Comparison of ENCODE assay signal across 9 cellular contexts in the genomic region with DNA sequence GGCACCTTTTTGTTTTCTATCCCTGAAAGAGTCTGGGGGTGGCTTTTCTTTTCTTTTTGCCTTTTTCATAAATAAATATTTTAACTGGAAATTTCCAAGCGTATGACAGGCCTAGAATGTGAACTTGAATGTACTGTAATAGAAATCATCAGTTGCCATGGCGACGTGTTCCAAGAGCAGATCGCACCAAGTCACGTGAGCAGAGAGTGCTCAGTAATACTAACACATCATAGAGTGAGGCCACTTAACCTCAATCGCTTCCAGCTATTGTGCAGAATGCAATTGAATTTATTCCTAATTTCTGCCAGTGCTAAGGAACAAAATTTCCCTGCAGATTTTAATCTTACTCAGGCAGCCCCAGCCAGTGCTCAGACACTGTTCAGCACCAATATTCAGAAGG. TPM values are rescaled to one million over a fixed set of nuclear protein-coding genes. Genes with fewer than 3 reads are reported as not detected.
DNase-seq lines count a peak whose midpoint lies in the region; ATAC-seq, FAIRE-seq and TF ChIP-seq lines count a peak whose summit lies in the region.
"Had no signal": no experiment of that assay in that cellular context is flagged by ENCODE, and none has a peak within 500 bp of the region (broad histone marks: within the 10 kb centered on the region; RNA-seq: fewer than 3 reads in every experiment).

No MANE protein-coding gene starts in this region.

- CTCF ChIA-PET in A549 (lab: Yijun Ruan, JAX): interaction anchor here (1.2 kb wide), 1 partner anchor 269 kb away, joined by 5 read pairs; no protein-coding TSS in a partner anchor
- CTCF ChIA-PET in mammary epithelial cell (lab: Charles Lee; ENCODE audit: low non-redundant PET): no interaction called here

- intact Hi-C loops in upper lobe of right lung (cut with DNase I): no loop called here
- intact Hi-C loops in mammary epithelial cell (cut with micrococcal nuclease): no loop called here

- no TSS peak for BruUV-seq in mammary epithelial cell (replicated peaks; lab: Mats Ljungman, UMichigan)

- no peak overlapping the region for H2AFZ ChIP-seq in mammary epithelial cell (ENCODE audit: low read depth, low read length)

- ATAC-seq in A549 (no peak), upper lobe of right lung (no peak), HG03045 (IDR thresholded peaks at IDR 0.05; ENCODE audit: unreplicated experiment) (no peak)

- H3K4me3 ChIP-seq in A549 (no peak overlapping the region), upper lobe of right lung (no peak overlapping the region), mammary epithelial cell (replicated peaks in 1 of 3; ENCODE audit: insufficient read depth in 1 of 3, low read depth in 2 of 3, low read length in 3 of 3) (no peak overlapping the region)

- TF ChIP-seq EP300 in A549 (IDR thresholded peaks at IDR 0.05): no peak

- no peaks in the 10 kb centered on the region for H4K20me1 ChIP-seq in mammary epithelial cell (ENCODE audit: insufficient read depth, low read length)

- TF ChIP-seq RAD21 in A549 (conservative IDR thresholded peaks at IDR 0.05 in 1 of 2, IDR thresholded peaks at IDR 0.05 in 1 of 2): no peak

- no peaks in the 10 kb centered on the region for H3K36me3 ChIP-seq in upper lobe of right lung
- no peaks in the 10 kb centered on the region for H3K36me3 ChIP-seq in mammary epithelial cell (ENCODE audit: insufficient read depth, low read length)

- in situ Hi-C loops in mammary epithelial cell (cut with MboI; ENCODE audit: low sequenced_read_pairs in 2 of 2): no loop called here

- H3K4me2 ChIP-seq in A549 (no peak overlapping the region), mammary epithelial cell (ENCODE audit: insufficient read depth, low read depth, low read length) (no peak overlapping the region)

- H3K4me3 Mint-ChIP-seq in HFFc6: peak overlapping the region; percentile 10; the same call in 1 of the 2 replicates

- H3K36me3 Mint-ChIP-seq in HFFc6 (ENCODE audit: low read depth): no peaks in the 10 kb centered on the region

- no peak for TF ChIP-seq CTCF in A549 (IDR thresholded peaks at IDR 0.05)
- no peak for TF ChIP-seq CTCF in HFFc6 (IDR thresholded peaks at IDR 0.05)
- TF ChIP-seq CTCF in upper lobe of right lung (IDR thresholded peaks at IDR 0.05): no peak
- TF ChIP-seq CTCF in mammary epithelial cell (conservative IDR thresholded peaks at IDR 0.05 in 1 of 2, IDR thresholded peaks at IDR 0.05 in 1 of 2; ENCODE audit: extremely low read depth in 1 of 2, insufficient read depth in 1 of 2, low read depth in 1 of 2, low read length in 2 of 2): no peak

- no peak for FAIRE-seq in A549 (lab: Jason Lieb, UNC)
- peak; percentile 99 for FAIRE-seq in islet of Langerhans (lab: Jason Lieb, UNC)

- H3K9me3 Mint-ChIP-seq in HFFc6: no peaks in the 10 kb centered on the region

- H3K27ac ChIP-seq in A549 (no peak overlapping the region), angular gyrus (ENCODE audit: low read depth, low read length) (peak overlapping the region; percentile 86), upper lobe of right lung (no peak overlapping the region), mammary epithelial cell (ENCODE audit: insufficient read depth, low read depth, low read length) (no peak overlapping the region)

- no peak for TF ChIP-seq POLR2A in A549 (IDR thresholded peaks at IDR 0.05; ENCODE audit: low read length)

- H3K27ac Mint-ChIP-seq in HFFc6: no peak overlapping the region; the same call in 1 of the 2 replicates

- no peaks in the 10 kb centered on the region for H3K79me2 ChIP-seq in mammary epithelial cell (ENCODE audit: insufficient read depth, low read length)

- H3K4me1 Mint-ChIP-seq in HFFc6 (ENCODE audit: low read depth): peaks cover 25% of the 10 kb centered on the region

- WGBS in A549 (ENCODE audit: missing lambda C conversion rate): 49% methylated on average over 6 of the region's 6 CpGs
- WGBS in mammary epithelial cell (ENCODE audit: low coverage, missing lambda C conversion rate): 34% methylated on average over 6 of the region's 6 CpGs

- H3K27me3 ChIP-seq in upper lobe of right lung: no peaks in the 10 kb centered on the region
- H3K27me3 ChIP-seq in mammary epithelial cell (ENCODE audit: insufficient read depth, low read length): no peaks in the 10 kb centered on the region

- H3K4me1 ChIP-seq in A549 (no peaks in the 10 kb centered on the region), upper lobe of right lung (no peaks in the 10 kb centered on the region), mammary epithelial cell (ENCODE audit: insufficient read depth, low read length) (peaks cover 14% of the 10 kb centered on the region)

- DNase-seq in A549 (ENCODE audit: low read depth in 1 of 2, low spot score in 1 of 2) (no peak), HFFc6 (peak; percentile 59), upper lobe of right lung (no peak), mammary epithelial cell (no peak)
- no peak for DNase-seq in activated CD4-positive, CD25-positive, alpha-beta regulatory T cell treated with anti-CD3 and anti-CD28 coated beads, Interleukin-2, amount 50 U/mL, for 72 hours
- DNase-seq: stimulated activated CD4-positive, alpha-beta T cell treated with anti-CD3 and anti-CD28 coated beads, Interleukin-2, amount 100 ng/mL, for 24 hours had no signal

- POLR2A ChIA-PET in A549 (lab: Yijun Ruan, JAX): no interaction called here

- H3K9ac ChIP-seq in mammary epithelial cell (ENCODE audit: insufficient read depth, low read length): no peak overlapping the region

- no peaks in the 10 kb centered on the region for H3K9me3 ChIP-seq in A549
- no peaks in the 10 kb centered on the region for H3K9me3 ChIP-seq in upper lobe of right lung
- H3K9me3 ChIP-seq in mammary epithelial cell (replicated peaks; ENCODE audit: insufficient read depth, low read length): no peaks in the 10 kb centered on the region

- dilution Hi-C loops in mammary epithelial cell (cut with HindIII; ENCODE audit: low sequenced_read_pairs): no loop called here

- H3K27me3 Mint-ChIP-seq in HFFc6 (ENCODE audit: insufficient read depth): peaks cover 3% of the 10 kb centered on the region; the same call in 1 of the 2 replicates

TF ChIP-seq in A549, 52 proteins besides CTCF, POLR2A, EP300 and RAD21:
- TF ChIP-seq RFX5 (IDR thresholded peaks at IDR 0.05) (peak; percentile 40; the same call in 1 of the 2 replicates), RARB (CRISPR knock-in tag; IDR thresholded peaks at IDR 0.05) (no peak)

RNA-seq across cellular contexts. Expression of gene PMFBP1, which starts 26.1 kb away (rescaled TPM):
- 0.22 and 0.37 TPM in 2 replicates for polyA plus RNA-seq in A549 (2011; rRNA removed)
- 0.03 and 0.06 TPM in 2 replicates for polyA plus RNA-seq in A549 (2012; cell fraction: cytosol; rRNA removed)
- polyA plus RNA-seq in A549 (2012; cell fraction: nucleus; rRNA removed): 0.11 and 0.31 TPM in 2 replicates
- 0.05 to 0.20 TPM (median 0.16 TPM) in 3 replicates for polyA plus RNA-seq in A549 (2017; fragmentation: RNase III; extraction: RNeasy Plus Mini Kit Qiagen cat#74134 plus additional on column Dnase treatment)
- polyA minus RNA-seq in A549 (2011; rRNA and poly(A)+ RNA removed): 0.58 and 0.97 TPM in 2 replicates
- total RNA-seq in HFFc6 (2021; fragmentation: NEBNext Ultra II Directional; extraction: Animal tissue kit (Norgen Biotek cat#: 25700)): under 1 TPM in 2 of 6 experiments, not detected in 4; 0.07 to 0.31 TPM
- 0.23 TPM for total RNA-seq in upper lobe of right lung
- total RNA-seq in mammary epithelial cell: under 1 TPM; under 0.01 to 0.49 TPM
- polyA plus RNA-seq in mammary epithelial cell: 0.07 TPM
- polyA minus RNA-seq in mammary epithelial cell: 4.2 TPM
